In genomic region chr20:62858059-62858458, GRCh38 we compare ENCODE assay signal across 18 cellular contexts. TPM values are rescaled to one million over a fixed set of nuclear protein-coding genes. Genes with fewer than 3 reads are reported as not detected.
A peak's percentile ranks its signal among the peaks of the same experiment; 100 is the strongest.
DNase-seq lines count a peak whose midpoint lies in the region; ATAC-seq and TF ChIP-seq lines count a peak whose summit lies in the region.
"Had no signal": no experiment of that assay in that cellular context is flagged by ENCODE, and none has a peak within 500 bp of the region (broad histone marks: within the 10 kb centered on the region; RNA-seq: fewer than 3 reads in every experiment).

No MANE protein-coding gene starts in this region.

- TF ChIP-seq CTCF in IMR-90 (conservative IDR thresholded peaks at IDR 0.05; ENCODE audit: low read depth, low read length), result no peak
- no peak for TF ChIP-seq CTCF in sigmoid colon (IDR thresholded peaks at IDR 0.05)
- TF ChIP-seq CTCF in left ventricle myocardium inferior (IDR thresholded peaks at IDR 0.05; ENCODE audit: borderline replicate concordance), result no peak
- TF ChIP-seq CTCF in CD8-positive, alpha-beta T cell (IDR thresholded peaks at IDR 0.05), result no peak

- H3K23ac ChIP-seq in IMR-90 (ENCODE audit: low read depth, low read length), result peak overlapping the region; percentile 36; the same call in 1 of the 2 replicates

- H3K4me3 ChIP-seq in IMR-90 (ENCODE audit: insufficient read depth, low read depth, low read length) (no peak overlapping the region), sigmoid colon (no peak overlapping the region), left ventricle myocardium inferior (no peak overlapping the region)
- no peak overlapping the region for H3K4me3 ChIP-seq in CD8-positive, alpha-beta T cell (ENCODE audit: low read depth, low read length)
- H3K4me3 ChIP-seq: heart right ventricle, left lung, thyroid gland had no signal

- no peak overlapping the region for H3K56ac ChIP-seq in IMR-90 (ENCODE audit: extremely low read depth, insufficient read depth, low read length)

- ATAC-seq in IMR-90 (ENCODE audit: low read depth), result no peak
- no peak for ATAC-seq in CD8-positive, alpha-beta T cell
- ATAC-seq: heart right ventricle; left lung; SK-N-SH treated with all-trans-retinoic acid at 6 μM for 48 hours; stimulated activated memory B cell treated with anti-CD40 and anti-IgM and Interleukin-4, amounts not matched to agents 10 μg/mL and 1 μg/mL and 100 μg/mL, for 72 hours had no signal

- no peak for TF ChIP-seq RAD21 in IMR-90 (IDR thresholded peaks at IDR 0.05; ENCODE audit: low read length)

- no peak overlapping the region for H2AK9ac ChIP-seq in IMR-90 (replicated peaks; ENCODE audit: low read depth, low read length, poor library complexity)

- no peak overlapping the region for H2BK120ac ChIP-seq in IMR-90 (ENCODE audit: low read depth, low read length)

- DNase-seq in IMR-90 (no peak), inferior parietal cortex (ENCODE audit: extremely low spot score) (peak; percentile 64), sigmoid colon (peak; percentile 49), NCI-H2081 (lab: John Stamatoyannopoulos, UW) (no peak), GOT3 (lab: John Stamatoyannopoulos, UW) (no peak), left ventricle myocardium inferior (no peak)
- DNase-seq in CD8-positive, alpha-beta T cell, result no peak
- DNase-seq: Caco-2, heart right ventricle, NCI-H524, small intestine, thyroid gland had no signal

- H3K4me3 Mint-ChIP-seq in CD8-positive, alpha-beta T cell, result no peak overlapping the region
- H3K4me3 Mint-ChIP-seq: dendritic cell treated with granulocyte-macrophage colony-stimulating factor and Interleukin-4, amounts not matched to agents 40 ng/mL and 50 ng/mL, for 4 days; stimulated activated memory B cell treated with anti-CD40 and anti-IgM and Interleukin-4, amounts not matched to agents 10 μg/mL and 1 μg/mL and 100 μg/mL, for 72 hours had no signal

- no peak overlapping the region for H4K8ac ChIP-seq in IMR-90 (ENCODE audit: low read depth in 2 of 2, low read length in 2 of 2)

- peaks cover 30% of the 10 kb centered on the region for H3K36me3 Mint-ChIP-seq in CD8-positive, alpha-beta T cell

- intact Hi-C loops in IMR-90 (cut with micrococcal nuclease), result no loop called here
- intact Hi-C loops in sigmoid colon (cut with DNase I), result no loop called here
- intact Hi-C loops in left ventricle myocardium inferior (cut with micrococcal nuclease), result no loop called here
- intact Hi-C loops in CD8-positive, alpha-beta T cell (cut with DNase I, micrococcal nuclease), result no loop called here

- peaks cover 14 to 49% of the 10 kb centered on the region in 2 experiments for H3K79me1 ChIP-seq in IMR-90 (ENCODE audit: low read depth in 1 of 2, low read length in 2 of 2)

- no peak overlapping the region for H4K91ac ChIP-seq in IMR-90 (ENCODE audit: insufficient read depth, low read depth, low read length)

- no TSS peak for BruUV-seq in IMR-90 (replicated peaks; lab: Mats Ljungman, UMichigan)

- H3K36me3 ChIP-seq in IMR-90 (ENCODE audit: control insufficient read depth, insufficient read depth, low read length) (peaks cover 19% of the 10 kb centered on the region), sigmoid colon (peaks cover 0 to 33% (median 4%) of the 10 kb centered on the region in 4 donors), left ventricle myocardium inferior (peaks cover 31% of the 10 kb centered on the region)
- peaks cover 9% of the 10 kb centered on the region for H3K36me3 ChIP-seq in CD8-positive, alpha-beta T cell (ENCODE audit: insufficient read depth, low read length)

- H2BK5ac ChIP-seq in IMR-90 (ENCODE audit: low read depth, low read length, poor library complexity, severe bottlenecking), result no peak overlapping the region

- H3K27ac ChIP-seq in IMR-90 (ENCODE audit: insufficient read depth, low read length), result no peak overlapping the region
- H3K27ac ChIP-seq in angular gyrus (ENCODE audit: low read depth, low read length), result peak overlapping the region; percentile 26
- H3K27ac ChIP-seq in sigmoid colon, result no peak overlapping the region
- H3K27ac ChIP-seq in left ventricle myocardium inferior (replicated peaks), result no peak overlapping the region
- no peak overlapping the region for H3K27ac ChIP-seq in CD8-positive, alpha-beta T cell (ENCODE audit: low read depth, low read length)
- H3K27ac ChIP-seq: heart right ventricle, left lung, thyroid gland, VCaP had no signal

- H3K4me1 ChIP-seq in IMR-90 (ENCODE audit: control insufficient read depth, insufficient read depth, low read length) (0 out of 2 replicates have a peak, but pooled peaks cover 3% of the 10 kb centered on the region), sigmoid colon (peaks cover 0 to 24% (median 20%) of the 10 kb centered on the region in 4 donors), left ventricle myocardium inferior (peaks cover 21% of the 10 kb centered on the region)
- peaks cover 15% of the 10 kb centered on the region for H3K4me1 ChIP-seq in CD8-positive, alpha-beta T cell (ENCODE audit: insufficient read depth, low read length)

- H3K9ac ChIP-seq in IMR-90 (ENCODE audit: low read depth, low read length), result no peak overlapping the region

- in situ Hi-C loops in IMR-90 (cut with MboI; ENCODE audit: low sequenced_read_pairs), result no loop called here

- H3K14ac ChIP-seq in IMR-90 (replicated peaks; ENCODE audit: low read depth, low read length), result no peak overlapping the region

- peaks cover 20% of the 10 kb centered on the region for H3K4me1 Mint-ChIP-seq in CD8-positive, alpha-beta T cell (ENCODE audit: low read depth)

- no peaks in the 10 kb centered on the region for H3K9me3 Mint-ChIP-seq in CD8-positive, alpha-beta T cell
- H3K9me3 Mint-ChIP-seq: dendritic cell treated with granulocyte-macrophage colony-stimulating factor and Interleukin-4, amounts not matched to agents 40 ng/mL and 50 ng/mL, for 4 days had no signal

- no peak for TF ChIP-seq EP300 in sigmoid colon (IDR thresholded peaks at IDR 0.05)

- no peaks in the 10 kb centered on the region for H3K9me3 ChIP-seq in IMR-90 (ENCODE audit: control insufficient read depth, insufficient read depth, low read length)
- no peaks in the 10 kb centered on the region for H3K9me3 ChIP-seq in sigmoid colon
- H3K9me3 ChIP-seq in left ventricle myocardium inferior (replicated peaks), result no peaks in the 10 kb centered on the region
- H3K9me3 ChIP-seq in CD8-positive, alpha-beta T cell (ENCODE audit: low read length), result no peaks in the 10 kb centered on the region
- H3K9me3 ChIP-seq: Caco-2, heart right ventricle, left lung, thyroid gland had no signal

- peaks cover 4% of the 10 kb centered on the region; the same call in 1 of the 2 replicates for H3K9me1 ChIP-seq in IMR-90 (ENCODE audit: insufficient read depth, low read length)

- TF ChIP-seq POLR2A in IMR-90 (IDR thresholded peaks at IDR 0.05; ENCODE audit: low read depth, low read length) (no peak), sigmoid colon (IDR thresholded peaks at IDR 0.05) (no peak)

- dilution Hi-C loops in IMR-90 (cut with HindIII; ENCODE audit: low sequenced_read_pairs, unreplicated experiment), result no loop called here

- no peak overlapping the region for H2BK20ac ChIP-seq in IMR-90 (ENCODE audit: low read depth, low read length)

- H3K27me3 ChIP-seq in IMR-90 (ENCODE audit: control insufficient read depth, insufficient read depth, low read length), result no peaks in the 10 kb centered on the region
- peaks cover 0 to 8% (median 0%) of the 10 kb centered on the region in 3 donors for H3K27me3 ChIP-seq in sigmoid colon
- H3K27me3 ChIP-seq in left ventricle myocardium inferior (ENCODE audit: low read depth), result no peaks in the 10 kb centered on the region
- no peaks in the 10 kb centered on the region for H3K27me3 ChIP-seq in CD8-positive, alpha-beta T cell (ENCODE audit: insufficient read depth, low read length)
- H3K27me3 ChIP-seq: thyroid gland had no signal

- H3K4ac ChIP-seq in IMR-90 (ENCODE audit: low read depth, low read length), result no peak overlapping the region

- H3K27me3 Mint-ChIP-seq in CD8-positive, alpha-beta T cell (ENCODE audit: low read depth), result no peaks in the 10 kb centered on the region

- WGBS in IMR-90 (ENCODE audit: extremely low coverage in 2 of 2, insufficient read length in 1 of 2), 2 experiments, result no CpG with 5 or more reads among the region's 15 CpGs
- 91 to 93% methylated on average over 15 of the region's 15 CpGs for WGBS in sigmoid colon, 2 donors

- H4K5ac ChIP-seq in IMR-90 (ENCODE audit: low read depth, low read length), result no peak overlapping the region

- H4K20me1 ChIP-seq in IMR-90 (ENCODE audit: insufficient read depth, low read length), result peaks cover 19% of the 10 kb centered on the region

- POLR2A ChIA-PET in IMR-90 (lab: Charles Lee; ENCODE audit: unreplicated experiment), result no interaction called here
- POLR2A ChIA-PET in CD8-positive, alpha-beta T cell (lab: Charles Lee), result no interaction called here

- H2AK5ac ChIP-seq in IMR-90 (ENCODE audit: low read depth, low read length), result no peak overlapping the region

- H3K18ac ChIP-seq in IMR-90 (ENCODE audit: low read depth, low read length), result no peak overlapping the region

- H2AFZ ChIP-seq in IMR-90 (replicated peaks; ENCODE audit: low read length, poor library complexity), result no peak overlapping the region

- H3K4me2 ChIP-seq in IMR-90 (ENCODE audit: low read depth, low read length), result no peak overlapping the region

- H3K27ac Mint-ChIP-seq in CD8-positive, alpha-beta T cell, result no peak overlapping the region
- H3K27ac Mint-ChIP-seq: dendritic cell treated with granulocyte-macrophage colony-stimulating factor and Interleukin-4, amounts not matched to agents 40 ng/mL and 50 ng/mL, for 4 days; stimulated activated memory B cell treated with anti-CD40 and anti-IgM and Interleukin-4, amounts not matched to agents 10 μg/mL and 1 μg/mL and 100 μg/mL, for 72 hours had no signal

- no peak overlapping the region for H2BK15ac ChIP-seq in IMR-90 (ENCODE audit: low read depth, low read length)

- CTCF ChIA-PET in IMR-90 (lab: Yijun Ruan, JAX), result no interaction called here
- CTCF ChIA-PET in CD8-positive, alpha-beta T cell (lab: Charles Lee), result no interaction called here

RNA-seq across cellular contexts. Expression of gene TCFL5, which starts 3.6 kb away (rescaled TPM):
- 8.2 and 8.3 TPM in 2 replicates for total RNA-seq in IMR-90 (2012; rRNA removed)
- 5.6 and 6.0 TPM in 2 replicates for polyA plus RNA-seq in IMR-90 (2012; rRNA removed)
- 2.6 and 3.6 TPM in 2 replicates for polyA plus RNA-seq in IMR-90 (2012; cell fraction: cytosol; rRNA removed)
- polyA plus RNA-seq in IMR-90 (2012; cell fraction: nucleus; rRNA removed; ENCODE audit: low replicate concordance), result 2.4 and 9.6 TPM in 2 replicates
- 10 to 100 TPM in 2 of 4 donors, 1 to 10 TPM in 2; 8.1 to 16.9 (median 12.1) TPM for total RNA-seq in sigmoid colon
- 1 to 10 TPM; 2.3 to 7.8 (median 3.8) TPM for polyA plus RNA-seq in sigmoid colon
- total RNA-seq in left ventricle myocardium inferior, result 6.6 TPM
- 1 to 10 TPM; 4.3 to 4.8 TPM for total RNA-seq in CD8-positive, alpha-beta T cell

RNA-seq across cellular contexts. Expression of gene COL9A3, which starts 41.2 kb away (rescaled TPM):
- 0.28 and 0.36 TPM in 2 replicates for total RNA-seq in IMR-90 (2012; rRNA removed)
- 1.4 TPM in 2 replicates for polyA plus RNA-seq in IMR-90 (2012; rRNA removed)
- 2.3 and 2.9 TPM in 2 replicates for polyA plus RNA-seq in IMR-90 (2012; cell fraction: cytosol; rRNA removed)
- polyA plus RNA-seq in IMR-90 (2012; cell fraction: nucleus; rRNA removed; ENCODE audit: low replicate concordance), result 11.3 and 14.6 TPM in 2 replicates
- total RNA-seq in sigmoid colon, result 10 to 100 TPM in 2 of 4 donors, 1 to 10 TPM in 2; 3.5 to 20.8 (median 10.8) TPM
- 1 to 10 TPM; 1.8 to 5.8 (median 4.4) TPM for polyA plus RNA-seq in sigmoid colon
- 2.1 TPM for total RNA-seq in left ventricle myocardium inferior
- not detected for total RNA-seq in CD8-positive, alpha-beta T cell

RNA-seq across cellular contexts. Expression of gene OGFR, which starts 53.4 kb away (rescaled TPM):
- 22.4 and 26.9 TPM in 2 replicates for total RNA-seq in IMR-90 (2012; rRNA removed)
- 30.1 and 38.2 TPM in 2 replicates for polyA plus RNA-seq in IMR-90 (2012; rRNA removed)
- polyA plus RNA-seq in IMR-90 (2012; cell fraction: cytosol; rRNA removed), result 45.5 and 52.1 TPM in 2 replicates
- polyA plus RNA-seq in IMR-90 (2012; cell fraction: nucleus; rRNA removed; ENCODE audit: low replicate concordance), result 73.9 and 106 TPM in 2 replicates
- total RNA-seq in sigmoid colon, result 10 to 100 TPM; 44.7 to 61.5 (median 48.6) TPM
- 10 to 100 TPM; 22.2 to 64.8 (median 43.7) TPM for polyA plus RNA-seq in sigmoid colon
- total RNA-seq in left ventricle myocardium inferior, result 19.2 TPM
- 10 to 100 TPM; 47.8 to 52.2 TPM for total RNA-seq in CD8-positive, alpha-beta T cell

Comparison
In these comparisons a context has a peak if more than half of its experiments do, and no peak if none do; other contexts are left out.
1. DNase-seq: peak in inferior parietal cortex (single experiment) and sigmoid colon (single experiment); none in IMR-90 (single experiment), NCI-H2081 (0 of 2), GOT3 (single experiment), left ventricle myocardium inferior (single experiment) and CD8-positive, alpha-beta T cell (0 of 7).